Comparison of ENCODE assay signal across 1 cellular context in the genomic region with DNA sequence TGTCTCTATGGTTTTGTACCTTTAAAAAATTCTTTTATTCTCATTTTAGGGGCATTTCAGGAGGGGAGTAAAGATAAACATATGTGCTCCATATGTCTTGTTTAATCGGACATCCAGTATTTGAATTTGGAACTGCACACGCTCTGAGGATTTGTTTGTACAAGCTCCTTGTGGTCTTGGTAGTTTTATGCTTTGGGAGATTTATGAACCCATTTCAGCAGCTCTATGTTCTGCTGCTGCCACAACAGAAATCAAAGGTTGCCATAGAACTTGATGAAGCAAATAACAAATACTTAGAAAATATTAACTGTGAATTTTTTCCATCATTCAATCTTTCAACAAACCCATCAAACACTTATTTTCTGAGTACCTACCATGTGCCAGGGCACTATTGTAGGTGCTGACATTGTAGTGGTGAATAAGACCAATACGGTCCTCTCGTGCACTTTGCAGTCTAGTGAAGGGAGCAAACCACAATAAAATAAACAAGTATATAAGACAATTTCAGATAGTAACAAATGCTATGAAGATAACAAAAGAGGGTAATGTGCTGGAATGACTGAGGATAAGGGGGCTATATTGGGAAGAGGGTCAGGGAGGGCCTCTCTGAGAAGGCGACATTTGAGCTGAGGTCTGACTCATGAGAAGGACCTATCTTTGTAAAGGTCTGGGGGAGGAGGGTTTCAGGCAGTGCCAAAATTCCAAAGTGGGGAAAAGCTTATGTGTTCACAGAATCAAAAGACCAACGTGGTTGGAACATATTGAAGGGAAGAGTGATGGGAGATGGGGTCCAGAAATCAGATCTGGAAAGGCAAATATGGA.
A peak's percentile ranks its signal among the peaks of the same experiment; 100 is the strongest.
TF ChIP-seq lines count a peak whose summit lies in the region.

No MANE protein-coding gene starts in this region.

TF ChIP-seq in HEK293, 187 proteins besides CTCF, POLR2A, EP300 and RAD21 (continued from another document):
- 0 out of 2 replicates have a peak, but pooled peaks have one; percentile 14 for TF ChIP-seq KLF10 (tag by site-specific recombination; IDR thresholded peaks at IDR 0.05)
- TF ChIP-seq ZEB2 (tag by site-specific recombination; IDR thresholded peaks at IDR 0.05), result peak; percentile 14; the same call in 1 of the 2 replicates
- TF ChIP-seq FEZF1 (tag by site-specific recombination; IDR thresholded peaks at IDR 0.05), result peak; percentile 56
- TF ChIP-seq, protein P1, sequence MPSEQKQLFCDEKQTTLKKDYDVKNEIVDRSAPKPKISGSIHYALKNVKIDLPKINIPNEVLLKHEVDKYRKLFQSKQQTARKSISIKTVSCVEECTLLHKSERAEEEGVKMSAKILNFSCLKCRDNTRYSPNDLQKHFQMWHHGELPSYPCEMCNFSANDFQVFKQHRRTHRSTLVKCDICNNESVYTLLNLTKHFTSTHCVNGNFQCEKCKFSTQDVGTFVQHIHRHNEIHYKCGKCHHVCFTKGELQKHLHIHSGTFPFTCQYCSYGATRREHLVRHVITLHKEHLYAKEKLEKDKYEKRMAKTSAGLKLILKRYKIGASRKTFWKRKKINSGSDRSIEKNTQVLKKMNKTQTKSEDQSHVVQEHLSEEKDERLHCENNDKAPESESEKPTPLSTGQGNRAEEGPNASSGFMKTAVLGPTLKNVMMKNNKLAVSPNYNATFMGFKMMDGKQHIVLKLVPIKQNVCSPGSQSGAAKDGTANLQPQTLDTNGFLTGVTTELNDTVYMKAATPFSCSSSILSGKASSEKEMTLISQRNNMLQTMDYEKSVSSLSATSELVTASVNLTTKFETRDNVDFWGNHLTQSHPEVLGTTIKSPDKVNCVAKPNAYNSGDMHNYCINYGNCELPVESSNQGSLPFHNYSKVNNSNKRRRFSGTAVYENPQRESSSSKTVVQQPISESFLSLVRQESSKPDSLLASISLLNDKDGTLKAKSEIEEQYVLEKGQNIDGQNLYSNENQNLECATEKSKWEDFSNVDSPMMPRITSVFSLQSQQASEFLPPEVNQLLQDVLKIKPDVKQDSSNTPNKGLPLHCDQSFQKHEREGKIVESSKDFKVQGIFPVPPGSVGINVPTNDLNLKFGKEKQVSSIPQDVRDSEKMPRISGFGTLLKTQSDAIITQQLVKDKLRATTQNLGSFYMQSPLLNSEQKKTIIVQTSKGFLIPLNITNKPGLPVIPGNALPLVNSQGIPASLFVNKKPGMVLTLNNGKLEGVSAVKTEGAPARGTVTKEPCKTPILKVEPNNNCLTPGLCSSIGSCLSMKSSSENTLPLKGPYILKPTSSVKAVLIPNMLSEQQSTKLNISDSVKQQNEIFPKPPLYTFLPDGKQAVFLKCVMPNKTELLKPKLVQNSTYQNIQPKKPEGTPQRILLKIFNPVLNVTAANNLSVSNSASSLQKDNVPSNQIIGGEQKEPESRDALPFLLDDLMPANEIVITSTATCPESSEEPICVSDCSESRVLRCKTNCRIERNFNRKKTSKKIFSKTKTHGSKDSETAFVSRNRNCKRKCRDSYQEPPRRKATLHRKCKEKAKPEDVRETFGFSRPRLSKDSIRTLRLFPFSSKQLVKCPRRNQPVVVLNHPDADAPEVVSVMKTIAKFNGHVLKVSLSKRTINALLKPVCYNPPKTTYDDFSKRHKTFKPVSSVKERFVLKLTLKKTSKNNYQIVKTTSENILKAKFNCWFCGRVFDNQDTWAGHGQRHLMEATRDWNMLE (tag by site-specific recombination; conservative IDR thresholded peaks at IDR 0.05; ENCODE audit: low read depth), result peak; percentile 8
- TF ChIP-seq ZNF600 (tag by site-specific recombination; IDR thresholded peaks at IDR 0.05), result peak; percentile 41
- no peak for TF ChIP-seq GLI2 (tag by site-specific recombination; IDR thresholded peaks at IDR 0.05; ENCODE audit: borderline replicate concordance, low read depth)
- no peak for TF ChIP-seq SCRT1 (tag by site-specific recombination; IDR thresholded peaks at IDR 0.05; ENCODE audit: borderline replicate concordance)
- no peak for TF ChIP-seq OVOL3 (tag by site-specific recombination; IDR thresholded peaks at IDR 0.05)
- no peak for TF ChIP-seq YY2 (tag by site-specific recombination; IDR thresholded peaks at IDR 0.05)
- no peak for TF ChIP-seq ZNF16 (tag by site-specific recombination; IDR thresholded peaks at IDR 0.05; ENCODE audit: low read depth)
- peak; percentile 76 for TF ChIP-seq ZNF335 (tag by site-specific recombination; conservative IDR thresholded peaks at IDR 0.05)
- TF ChIP-seq, protein P2, sequence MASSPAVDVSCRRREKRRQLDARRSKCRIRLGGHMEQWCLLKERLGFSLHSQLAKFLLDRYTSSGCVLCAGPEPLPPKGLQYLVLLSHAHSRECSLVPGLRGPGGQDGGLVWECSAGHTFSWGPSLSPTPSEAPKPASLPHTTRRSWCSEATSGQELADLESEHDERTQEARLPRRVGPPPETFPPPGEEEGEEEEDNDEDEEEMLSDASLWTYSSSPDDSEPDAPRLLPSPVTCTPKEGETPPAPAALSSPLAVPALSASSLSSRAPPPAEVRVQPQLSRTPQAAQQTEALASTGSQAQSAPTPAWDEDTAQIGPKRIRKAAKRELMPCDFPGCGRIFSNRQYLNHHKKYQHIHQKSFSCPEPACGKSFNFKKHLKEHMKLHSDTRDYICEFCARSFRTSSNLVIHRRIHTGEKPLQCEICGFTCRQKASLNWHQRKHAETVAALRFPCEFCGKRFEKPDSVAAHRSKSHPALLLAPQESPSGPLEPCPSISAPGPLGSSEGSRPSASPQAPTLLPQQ (tag by site-specific recombination; IDR thresholded peaks at IDR 0.05), result 0 out of 2 replicates have a peak, but pooled peaks have one; percentile 13
- TF ChIP-seq ZNF10 (tag by site-specific recombination; IDR thresholded peaks at IDR 0.05), result no peak
